ENCODE assay signal across 19 cellular contexts in the genomic region with DNA sequence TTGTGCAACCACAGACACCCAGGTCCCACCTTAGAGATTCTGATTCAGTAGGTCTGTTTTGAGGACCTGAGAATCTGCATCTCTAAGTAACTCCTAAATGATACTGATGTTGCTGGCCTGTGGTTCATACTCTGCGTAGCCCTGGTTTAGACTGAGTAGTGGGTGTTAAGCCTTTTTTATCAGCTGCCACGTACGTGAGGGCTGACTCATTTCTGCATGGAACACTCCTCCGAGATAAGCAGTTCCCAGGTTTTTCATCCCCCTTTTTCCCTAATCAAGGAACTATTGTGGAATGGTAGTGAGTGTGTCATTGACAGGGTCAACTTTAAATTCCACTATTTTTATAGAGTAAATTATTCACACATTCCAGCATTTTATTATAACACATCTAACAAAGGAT. TPM values are rescaled to one million over a fixed set of nuclear protein-coding genes. Genes with fewer than 3 reads are reported as not detected.
DNase-seq lines count a peak whose midpoint lies in the region; ATAC-seq and TF ChIP-seq lines count a peak whose summit lies in the region.
"Had no signal": no experiment of that assay in that cellular context is flagged by ENCODE, and none has a peak within 500 bp of the region (broad histone marks: within the 10 kb centered on the region; RNA-seq: fewer than 3 reads in every experiment).

No MANE protein-coding gene starts in this region.

- H3K36me3 ChIP-seq in right atrium auricular region (no peaks in the 10 kb centered on the region), heart right ventricle (peaks cover 0 to 4% (median 0%) of the 10 kb centered on the region in 9 donors), brain microvascular endothelial cell (replicated peaks) (no peaks in the 10 kb centered on the region)

- in situ Hi-C loops in brain microvascular endothelial cell (cut with HindIII; ENCODE audit: low pct_ligation_motif_present, low sequenced_read_pairs) (no loop called here), GM13976 (cut with MboI; ENCODE audit: low sequenced_read_pairs, unreplicated experiment) (no loop called here)

- H3K4me3 ChIP-seq in right atrium auricular region (no peak overlapping the region), heart right ventricle (no peak overlapping the region), fibroblast of the aortic adventitia (ENCODE audit: low read depth, low read length) (no peak overlapping the region), brain microvascular endothelial cell (ENCODE audit: low read depth, low read length) (no peak overlapping the region)
- H3K4me3 ChIP-seq: GM23338 had no signal

- TF ChIP-seq CTCF in right atrium auricular region (IDR thresholded peaks at IDR 0.05) (no peak), heart right ventricle (IDR thresholded peaks at IDR 0.05) (no peak), fibroblast of the aortic adventitia (IDR thresholded peaks at IDR 0.05; ENCODE audit: insufficient read depth, low read length) (no peak), brain microvascular endothelial cell (IDR thresholded peaks at IDR 0.05; ENCODE audit: low read depth, low read length, missing control alignments) (no peak), GM13976 (IDR thresholded peaks at IDR 0.05; ENCODE audit: borderline replicate concordance, control extremely low read depth, extremely low read depth, insufficient read depth, missing control alignments) (no peak)

- peaks cover 0 to 30% of the 10 kb centered on the region in 2 donors for H3K4me1 ChIP-seq in right atrium auricular region
- H3K4me1 ChIP-seq in heart right ventricle: peaks cover 6 to 37% (median 27%) of the 10 kb centered on the region in 9 donors

- WGBS in heart right ventricle, 2 donors: 69 to 75% methylated on average over 4 of the region's 4 CpGs

- H3K9me3 ChIP-seq in right atrium auricular region (no peaks in the 10 kb centered on the region), heart right ventricle (no peaks in the 10 kb centered on the region)

- intact Hi-C loops in heart right ventricle (cut with DNase I): no loop called here

- H3K27me3 ChIP-seq in right atrium auricular region (no peaks in the 10 kb centered on the region), heart right ventricle (no peaks in the 10 kb centered on the region), brain microvascular endothelial cell (replicated peaks) (no peaks in the 10 kb centered on the region)

- peak overlapping the region; percentile 5 to 68 for H3K27ac ChIP-seq in right atrium auricular region
- no peak overlapping the region for H3K27ac ChIP-seq in heart right ventricle
- no peak overlapping the region for H3K27ac ChIP-seq in brain microvascular endothelial cell

- DNase-seq in right atrium auricular region (ENCODE audit: low spot score) (no peak), heart right ventricle (no peak), fibroblast of the aortic adventitia (ENCODE audit: low read depth) (peak; percentile 50), pulmonary artery endothelial cell (ENCODE audit: low read depth, low spot score) (peak; percentile 41), epidermal melanocyte (ENCODE audit: insufficient read length, low spot score) (no peak), UCSD-AML1 (lab: John Stamatoyannopoulos, UW; ENCODE audit: unreplicated experiment) (no peak), brain microvascular endothelial cell (no peak), GM13976 (ENCODE audit: low spot score) (no peak)
- DNase-seq: 8988T; COR-L47; GF-D8; KBM-7; NCI-H1694 treated with DMSO at 0.1 percent for 48 hours; NCI-H510A; NCI-H748 treated with DMSO at 0.1 percent for 48 hours; NK-92 treated with Interleukin-12 subunit alpha and Interleukin-12 subunit beta, amount 100 ng/mL, for 24 hours; SHP77 treated with DMSO at 0.1 percent for 48 hours had no signal

- ATAC-seq in heart right ventricle: no peak
- ATAC-seq: GM23338, HCT116 had no signal

RNA-seq across cellular contexts. Expression of gene CDRT4, which starts 26.1 kb away (rescaled TPM):
- under 1 TPM in 1 of 2 donors, not detected in 1; 0.94 TPM for total RNA-seq in right atrium auricular region
- 1 to 10 TPM in 4 of 10 donors, under 1 TPM in 4, not detected in 2; 0.53 to 4.1 (median 0.92) TPM for total RNA-seq in heart right ventricle
- polyA plus RNA-seq in heart right ventricle: 1 to 10 TPM in 1 of 2 donors, under 1 TPM in 1; 0.45 to 4.2 TPM
- 2.9 TPM in 1 of 2 replicates, not detected in the other for total RNA-seq in fibroblast of the aortic adventitia (ENCODE audit: low replicate concordance)
- 1.7 and 2.9 TPM in 2 replicates for total RNA-seq in pulmonary artery endothelial cell

Comparison
In these comparisons a context has a peak if more than half of its experiments do, and no peak if none do; other contexts are left out.
1. H3K27ac ChIP-seq: peak in right atrium auricular region (2 of 2); none in heart right ventricle (0 of 10) and brain microvascular endothelial cell (single experiment).
2. DNase-seq: peak in fibroblast of the aortic adventitia (single experiment) and pulmonary artery endothelial cell (single experiment); none in right atrium auricular region (single experiment), heart right ventricle (0 of 2), epidermal melanocyte (single experiment), UCSD-AML1 (single experiment), brain microvascular endothelial cell (single experiment) and GM13976 (single experiment).